ENCODE assay signal across 1 cellular context in genomic region chr1:228236744-228237143, GRCh38.
TF ChIP-seq lines count a peak whose summit lies in the region.

No MANE protein-coding gene starts in this region.

TF ChIP-seq in HepG2, 621 proteins besides CTCF, POLR2A, EP300 and RAD21 (continued from another document):
- TF ChIP-seq MLLT10 (CRISPR knock-in tag; IDR thresholded peaks at IDR 0.05): no peak
- TF ChIP-seq, protein P1, sequence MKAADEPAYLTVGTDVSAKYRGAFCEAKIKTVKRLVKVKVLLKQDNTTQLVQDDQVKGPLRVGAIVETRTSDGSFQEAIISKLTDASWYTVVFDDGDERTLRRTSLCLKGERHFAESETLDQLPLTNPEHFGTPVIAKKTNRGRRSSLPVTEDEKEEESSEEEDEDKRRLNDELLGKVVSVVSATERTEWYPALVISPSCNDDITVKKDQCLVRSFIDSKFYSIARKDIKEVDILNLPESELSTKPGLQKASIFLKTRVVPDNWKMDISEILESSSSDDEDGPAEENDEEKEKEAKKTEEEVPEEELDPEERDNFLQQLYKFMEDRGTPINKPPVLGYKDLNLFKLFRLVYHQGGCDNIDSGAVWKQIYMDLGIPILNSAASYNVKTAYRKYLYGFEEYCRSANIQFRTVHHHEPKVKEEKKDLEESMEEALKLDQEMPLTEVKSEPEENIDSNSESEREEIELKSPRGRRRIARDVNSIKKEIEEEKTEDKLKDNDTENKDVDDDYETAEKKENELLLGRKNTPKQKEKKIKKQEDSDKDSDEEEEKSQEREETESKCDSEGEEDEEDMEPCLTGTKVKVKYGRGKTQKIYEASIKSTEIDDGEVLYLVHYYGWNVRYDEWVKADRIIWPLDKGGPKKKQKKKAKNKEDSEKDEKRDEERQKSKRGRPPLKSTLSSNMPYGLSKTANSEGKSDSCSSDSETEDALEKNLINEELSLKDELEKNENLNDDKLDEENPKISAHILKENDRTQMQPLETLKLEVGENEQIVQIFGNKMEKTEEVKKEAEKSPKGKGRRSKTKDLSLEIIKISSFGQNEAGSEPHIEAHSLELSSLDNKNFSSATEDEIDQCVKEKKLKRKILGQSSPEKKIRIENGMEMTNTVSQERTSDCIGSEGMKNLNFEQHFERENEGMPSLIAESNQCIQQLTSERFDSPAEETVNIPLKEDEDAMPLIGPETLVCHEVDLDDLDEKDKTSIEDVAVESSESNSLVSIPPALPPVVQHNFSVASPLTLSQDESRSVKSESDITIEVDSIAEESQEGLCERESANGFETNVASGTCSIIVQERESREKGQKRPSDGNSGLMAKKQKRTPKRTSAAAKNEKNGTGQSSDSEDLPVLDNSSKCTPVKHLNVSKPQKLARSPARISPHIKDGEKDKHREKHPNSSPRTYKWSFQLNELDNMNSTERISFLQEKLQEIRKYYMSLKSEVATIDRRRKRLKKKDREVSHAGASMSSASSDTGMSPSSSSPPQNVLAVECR (CRISPR knock-in tag; IDR thresholded peaks at IDR 0.05; ENCODE audit: borderline replicate concordance): no peak
- TF ChIP-seq ZNF740 (CRISPR knock-in tag; IDR thresholded peaks at IDR 0.05): no peak
- no peak for TF ChIP-seq NR2F6 (IDR thresholded peaks at IDR 0.05)
- TF ChIP-seq NR2F6 (CRISPR knock-in tag; IDR thresholded peaks at IDR 0.05): no peak
- TF ChIP-seq SMAD3 (CRISPR knock-in tag; IDR thresholded peaks at IDR 0.05): no peak
- TF ChIP-seq ERF (CRISPR knock-in tag; IDR thresholded peaks at IDR 0.05): no peak
TF ChIP-seq in HepG2: peak in this region for 5.
